23 cellular contexts compared by ENCODE assay signal in the genomic region with DNA sequence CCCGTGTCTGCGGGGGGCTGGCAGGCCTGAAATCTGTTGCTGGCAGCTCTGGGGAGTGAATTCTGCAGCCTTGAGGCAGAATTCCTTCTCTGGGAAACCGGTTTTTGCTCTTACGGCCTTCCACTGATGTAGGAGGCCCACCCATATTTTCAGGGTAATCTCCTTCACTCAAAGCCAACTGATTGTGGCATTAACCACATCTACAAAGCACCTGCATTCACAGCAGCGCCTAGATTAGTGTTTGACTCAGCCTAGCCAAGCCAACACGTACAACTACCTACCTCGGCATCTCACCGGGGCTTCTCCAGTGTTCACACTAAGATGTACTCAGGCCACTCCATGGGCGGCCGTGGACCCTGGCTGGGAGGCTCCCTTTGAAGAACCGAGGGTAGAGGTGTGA. TPM values are rescaled to one million over a fixed set of nuclear protein-coding genes. Genes with fewer than 3 reads are reported as not detected.
DNase-seq lines count a peak whose midpoint lies in the region; ATAC-seq, FAIRE-seq and TF ChIP-seq lines count a peak whose summit lies in the region.
"Had no signal": no experiment of that assay in that cellular context is flagged by ENCODE, and none has a peak within 500 bp of the region (broad histone marks: within the 10 kb centered on the region; RNA-seq: fewer than 3 reads in every experiment).

No MANE protein-coding gene starts in this region.

- H3K36me3 ChIP-seq in KOPT-K1 (ENCODE audit: insufficient read depth, low read length) (peaks cover 40% of the 10 kb centered on the region), lower lobe of right lung (peaks cover 37% of the 10 kb centered on the region), stomach (peaks cover 9 to 68% (median 60%) of the 10 kb centered on the region in 4 donors)

- no peaks in the 10 kb centered on the region for H3K9me3 Mint-ChIP-seq in activated naive CD8-positive, alpha-beta T cell treated with anti-CD3 and anti-CD28 coated beads, Interleukin-2, amount 50 U/mL, for 24 hours
- H3K9me3 Mint-ChIP-seq in activated naive CD8-positive, alpha-beta T cell treated with anti-CD3 and anti-CD28 coated beads for 36 hours = no peaks in the 10 kb centered on the region
- H3K9me3 Mint-ChIP-seq: CD4-positive, alpha-beta memory T cell had no signal

- H3K9me3 ChIP-seq in KOPT-K1 (ENCODE audit: insufficient read depth, low read length, poor library complexity, severe bottlenecking) (no peaks in the 10 kb centered on the region), lower lobe of right lung (no peaks in the 10 kb centered on the region), stomach (no peaks in the 10 kb centered on the region)
- H3K9me3 ChIP-seq: BLaER1, HAP-1 had no signal

- ATAC-seq in activated naive CD8-positive, alpha-beta T cell treated with anti-CD3 and anti-CD28 coated beads, Interleukin-2, amount 50 U/mL, for 24 hours = peak; percentile 12
- ATAC-seq in lower lobe of right lung (no peak), HG03280 (IDR thresholded peaks at IDR 0.05; ENCODE audit: unreplicated experiment) (no peak)

- H3K27me3 ChIP-seq in lower lobe of right lung (ENCODE audit: low read depth) (peaks cover 4% of the 10 kb centered on the region), stomach (no peaks in the 10 kb centered on the region)
- H3K27me3 ChIP-seq: BLaER1 had no signal

- H3K4me1 ChIP-seq in lower lobe of right lung = no peaks in the 10 kb centered on the region
- H3K4me1 ChIP-seq in stomach = peaks cover 28 to 50% (median 46%) of the 10 kb centered on the region in 4 donors
- H3K4me1 ChIP-seq: HAP-1 had no signal

- DNase-seq in activated naive CD8-positive, alpha-beta T cell treated with anti-CD3 and anti-CD28 coated beads, Interleukin-2, amount 50 U/mL, for 24 hours = no peak
- no peak for DNase-seq in activated naive CD8-positive, alpha-beta T cell treated with anti-CD3 and anti-CD28 coated beads for 36 hours
- peak; percentile 8 for DNase-seq in lower lobe of right lung
- no peak for DNase-seq in stomach
- no peak for DNase-seq in D721Med (ENCODE audit: insufficient read length, low spot score)
- no peak for DNase-seq in stimulated activated CD4-positive, alpha-beta T cell treated with anti-CD3 and anti-CD28 coated beads, Interleukin-2, amount 100 ng/mL, for 24 hours
- DNase-seq: 8988T; CD4-positive, alpha-beta memory T cell; DMS79 treated with DMSO at 0.1 percent for 48 hours; EL; IMR-90; KG1 had no signal

- H3K27me3 Mint-ChIP-seq in activated naive CD8-positive, alpha-beta T cell treated with anti-CD3 and anti-CD28 coated beads, Interleukin-2, amount 50 U/mL, for 24 hours = peaks cover 2% of the 10 kb centered on the region
- no peaks in the 10 kb centered on the region for H3K27me3 Mint-ChIP-seq in activated naive CD8-positive, alpha-beta T cell treated with anti-CD3 and anti-CD28 coated beads for 36 hours

- intact Hi-C loops in lower lobe of right lung (cut with DNase I) = no loop called here
- intact Hi-C loops in stomach (cut with DNase I; ENCODE audit: low total_unique reads) = no loop called here

- peaks cover 24% of the 10 kb centered on the region for H3K36me3 Mint-ChIP-seq in activated naive CD8-positive, alpha-beta T cell treated with anti-CD3 and anti-CD28 coated beads, Interleukin-2, amount 50 U/mL, for 24 hours (ENCODE audit: low read depth)
- peaks cover 10% of the 10 kb centered on the region for H3K36me3 Mint-ChIP-seq in activated naive CD8-positive, alpha-beta T cell treated with anti-CD3 and anti-CD28 coated beads for 36 hours

- TF ChIP-seq CTCF in lower lobe of right lung (IDR thresholded peaks at IDR 0.05) (no peak), stomach (IDR thresholded peaks at IDR 0.05) (no peak), D721Med (IDR thresholded peaks at IDR 0.05; ENCODE audit: insufficient read depth, missing control alignments) (no peak)

- H3K4me3 Mint-ChIP-seq in activated naive CD8-positive, alpha-beta T cell treated with anti-CD3 and anti-CD28 coated beads, Interleukin-2, amount 50 U/mL, for 24 hours = no peak overlapping the region
- H3K4me3 Mint-ChIP-seq in activated naive CD8-positive, alpha-beta T cell treated with anti-CD3 and anti-CD28 coated beads for 36 hours = no peak overlapping the region
- H3K4me3 Mint-ChIP-seq: CD14-positive monocyte; CD4-positive, alpha-beta memory T cell had no signal

- 35 to 51% (median 43%) methylated on average over 8 to 11 of the region's 11 CpGs for WGBS in stomach, 5 donors

- peak overlapping the region; percentile 66 for H3K27ac ChIP-seq in KOPT-K1 (ENCODE audit: low read depth, low read length, poor library complexity, severe bottlenecking)
- no peak overlapping the region for H3K27ac ChIP-seq in lower lobe of right lung
- peak overlapping the region; percentile 9 to 64 (median 58) for H3K27ac ChIP-seq in stomach

- H3K4me1 Mint-ChIP-seq in activated naive CD8-positive, alpha-beta T cell treated with anti-CD3 and anti-CD28 coated beads, Interleukin-2, amount 50 U/mL, for 24 hours = no peaks in the 10 kb centered on the region
- H3K4me1 Mint-ChIP-seq in activated naive CD8-positive, alpha-beta T cell treated with anti-CD3 and anti-CD28 coated beads for 36 hours = peaks cover 1% of the 10 kb centered on the region
- H3K4me1 Mint-ChIP-seq: CD4-positive, alpha-beta memory T cell had no signal

- TF ChIP-seq EP300 in stomach (IDR thresholded peaks at IDR 0.05) = no peak

- TF ChIP-seq POLR2A in stomach (IDR thresholded peaks at IDR 0.05) = no peak

- no peak overlapping the region for H3K27ac Mint-ChIP-seq in activated naive CD8-positive, alpha-beta T cell treated with anti-CD3 and anti-CD28 coated beads, Interleukin-2, amount 50 U/mL, for 24 hours
- H3K27ac Mint-ChIP-seq in activated naive CD8-positive, alpha-beta T cell treated with anti-CD3 and anti-CD28 coated beads for 36 hours = no peak overlapping the region
- H3K27ac Mint-ChIP-seq: CD4-positive, alpha-beta memory T cell had no signal

- H3K4me3 ChIP-seq in lower lobe of right lung (no peak overlapping the region), stomach (no peak overlapping the region)
- H3K4me3 ChIP-seq: BLaER1, HAP-1 had no signal

- no peak for FAIRE-seq in D721Med (lab: Jason Lieb, UNC)
- FAIRE-seq: G401.6, GM12891, H1, HTR-8/SVneo had no signal

RNA-seq across cellular contexts. Expression of a gene that starts 15.8 kb away (rescaled TPM):
- 10 to 100 TPM; 32.4 to 35.8 TPM for total RNA-seq in activated naive CD8-positive, alpha-beta T cell treated with anti-CD3 and anti-CD28 coated beads for 36 hours
- 12.3 TPM for total RNA-seq in lower lobe of right lung
- total RNA-seq in stomach = 10 to 100 TPM in 3 of 5 donors, 1 to 10 TPM in 2; 5.5 to 42.4 (median 17.4) TPM
- polyA plus RNA-seq in stomach = 10 to 100 TPM in 1 of 3 donors, 1 to 10 TPM in 2; 8.1 to 18.3 (median 8.5) TPM

RNA-seq across cellular contexts. Expression of a gene that starts 22.2 kb away (rescaled TPM):
- not detected for total RNA-seq in activated naive CD8-positive, alpha-beta T cell treated with anti-CD3 and anti-CD28 coated beads for 36 hours
- total RNA-seq in lower lobe of right lung (0.24 TPM), stomach (10 to 100 TPM in 2 of 5 donors, 1 to 10 TPM in 2, under 1 TPM in 1; 0.89 to 14.5 (median 7.0) TPM)
- polyA plus RNA-seq in stomach = 1 to 10 TPM; 4.4 to 8.2 (median 4.8) TPM
- total RNA-seq: A673; CD4-positive, alpha-beta memory T cell; H1 had no signal
- polyA plus RNA-seq: AG04450; CD14-positive monocyte; CD4-positive, alpha-beta memory T cell; H1; IMR-90 had no signal

RNA-seq across cellular contexts. Expression of a gene that starts 38.5 kb away (rescaled TPM):
- 10 to 100 TPM; 16.9 to 17.2 TPM for total RNA-seq in activated naive CD8-positive, alpha-beta T cell treated with anti-CD3 and anti-CD28 coated beads for 36 hours
- 21.1 TPM for total RNA-seq in lower lobe of right lung
- total RNA-seq in stomach = 10 to 100 TPM in 3 of 5 donors, not detected in 2; 19.3 to 35.0 (median 24.8) TPM
- 10 to 100 TPM in 1 of 3 donors, 1 to 10 TPM in 2; 2.1 to 54.7 (median 4.5) TPM for polyA plus RNA-seq in stomach
- total RNA-seq: H1 had no signal
- polyA plus RNA-seq: H1 had no signal
